In the genomic region with DNA sequence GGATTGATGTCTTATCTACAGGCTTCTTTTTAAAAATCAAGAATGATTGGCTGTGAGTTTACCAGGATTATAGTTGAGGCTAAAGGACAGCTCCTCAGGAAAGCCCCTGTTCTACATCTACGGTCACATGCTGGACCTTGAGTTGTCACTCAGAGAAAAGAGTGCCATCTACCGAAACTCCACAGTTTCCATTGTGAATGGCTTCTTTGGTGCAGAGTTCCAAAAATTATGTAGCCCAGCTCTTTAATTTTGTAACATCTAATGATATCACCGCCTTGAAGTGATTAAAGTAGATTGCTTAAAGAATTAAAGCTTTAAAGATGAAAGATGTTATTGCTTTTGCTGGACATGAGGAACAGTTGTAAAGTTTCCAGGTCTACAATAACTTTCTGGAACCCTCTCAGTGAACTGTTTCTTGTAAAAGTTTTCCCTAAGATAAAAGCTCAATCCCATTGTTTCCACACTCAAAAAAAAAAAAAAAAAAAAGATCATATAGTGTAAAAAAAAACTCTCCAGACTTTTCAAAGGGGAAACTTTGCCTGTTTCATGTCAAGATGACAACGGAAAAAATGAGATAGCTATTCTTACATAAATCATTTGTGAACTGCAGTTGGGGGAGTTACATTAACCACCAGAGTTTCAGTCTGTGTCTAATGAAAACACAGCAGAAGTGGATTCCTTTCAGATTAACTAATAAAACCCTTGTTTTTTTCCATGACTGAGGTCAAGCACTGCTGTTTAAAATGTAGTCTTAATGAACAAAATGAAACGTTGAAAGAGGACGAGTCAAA, we compare ENCODE assay signal across 8 cellular contexts. TPM values are rescaled to one million over a fixed set of nuclear protein-coding genes. Genes with fewer than 3 reads are reported as not detected.
DNase-seq lines count a peak whose midpoint lies in the region; ATAC-seq and TF ChIP-seq lines count a peak whose summit lies in the region.

No MANE protein-coding gene starts in this region.

- peak; percentile 30 for DNase-seq in GM10266 (ENCODE audit: extremely low spot score)
- DNase-seq in mucosa of descending colon: peak in 1 of 3 donors; percentile 29
- DNase-seq in epidermal melanocyte (ENCODE audit: insufficient read length, low spot score): no peak
- DNase-seq in CD1c-positive myeloid dendritic cell (ENCODE audit: extremely low spot score): no peak
- no peak for DNase-seq in NCI-H510A treated with DMSO at 0.1 percent for 48 hours (lab: John Stamatoyannopoulos, UW)

- TF ChIP-seq CTCF in GM10266 (IDR thresholded peaks at IDR 0.05; ENCODE audit: control insufficient read depth, insufficient read depth, low read depth, missing control alignments): peak; percentile 50
- TF ChIP-seq CTCF in brain (conservative IDR thresholded peaks at IDR 0.05): peak in 1 of 2 experiments; percentile 26
- TF ChIP-seq CTCF in mucosa of descending colon (IDR thresholded peaks at IDR 0.05): no peak

- H3K4me1 Mint-ChIP-seq in brain: peaks cover 12% of the 10 kb centered on the region

- peaks cover 0 to 3% (median 0%) of the 10 kb centered on the region in 5 experiments for H3K9me3 Mint-ChIP-seq in brain

- H3K36me3 ChIP-seq in mucosa of descending colon (ENCODE audit: low read depth): no peaks in the 10 kb centered on the region

- peak overlapping the region in 3 of 5 experiments; percentile 47 to 96 (median 84) for H3K27ac Mint-ChIP-seq in brain

- no peaks in the 10 kb centered on the region for H3K27me3 Mint-ChIP-seq in brain

- no peak overlapping the region for H3K4me3 ChIP-seq in mucosa of descending colon

- H3K36me3 Mint-ChIP-seq in brain: peaks cover 3% of the 10 kb centered on the region

- H3K4me1 ChIP-seq in mucosa of descending colon (ENCODE audit: low read depth): no peaks in the 10 kb centered on the region

- no peaks in the 10 kb centered on the region for H3K9me3 ChIP-seq in mucosa of descending colon

- intact Hi-C loops in mucosa of descending colon (cut with DNase I, micrococcal nuclease): loop anchor here (5.0 kb wide), 2 partner anchors 191 to 451 kb away; no protein-coding TSS in a partner anchor

- peak overlapping the region in 3 of 5 experiments; percentile 76 to 94 (median 78) for H3K4me3 Mint-ChIP-seq in brain

- ATAC-seq in GM21447 (IDR thresholded peaks at IDR 0.05; ENCODE audit: unreplicated experiment) (peak; percentile 86), HG03521 (IDR thresholded peaks at IDR 0.05; ENCODE audit: unreplicated experiment) (peak; percentile 80), mucosa of descending colon (peak; percentile 67)

RNA-seq across cellular contexts. Expression of a gene that starts 4.3 kb away (rescaled TPM):
- polyA plus RNA-seq in brain (ENCODE audit: insufficient read depth, low read depth, low replicate concordance): 13.5 TPM
- total RNA-seq in mucosa of descending colon: 100 to 1,000 TPM in 2 of 3 donors, 10 to 100 TPM in 1; 68.2 to 321 (median 299) TPM
